9 cellular contexts compared by ENCODE assay signal in the genomic region with DNA sequence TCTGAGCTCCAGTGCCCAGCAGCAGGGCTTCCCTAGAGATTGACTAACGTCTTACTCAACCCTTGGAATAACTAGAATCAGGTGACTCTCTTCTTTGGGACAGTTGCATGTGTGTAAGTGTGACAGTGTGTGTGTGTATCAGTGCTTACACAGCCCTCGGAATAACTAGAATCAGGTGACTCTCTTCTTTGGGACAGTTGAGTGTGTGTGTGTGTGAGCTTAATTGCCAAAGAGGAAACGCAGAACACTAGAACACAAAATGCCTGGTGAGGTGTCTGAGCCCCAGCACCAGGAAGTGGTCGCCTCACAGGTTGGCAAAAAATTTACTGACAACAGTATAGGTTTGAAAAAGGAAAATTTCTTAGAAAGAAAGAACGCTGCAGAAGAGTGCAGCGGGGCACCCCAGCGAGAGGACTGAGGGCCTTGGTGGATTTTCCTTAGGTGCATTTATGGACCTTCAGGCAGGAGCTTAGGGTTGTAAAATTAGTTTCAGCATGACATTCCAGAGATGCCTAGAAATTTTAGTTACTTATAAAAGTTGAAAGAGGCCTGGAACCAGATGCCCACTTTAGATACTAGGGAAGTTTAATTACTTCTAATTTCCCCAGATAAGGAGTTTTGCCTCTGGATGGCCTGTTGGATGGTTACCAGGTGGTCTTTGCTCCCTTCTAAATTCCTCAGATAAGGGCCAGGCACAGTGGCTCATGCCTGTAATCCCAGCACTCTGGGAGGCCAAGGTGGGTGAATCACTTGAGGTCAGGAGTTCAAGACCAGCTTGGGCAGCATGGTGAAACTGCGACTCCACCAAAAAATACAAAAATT. TPM values are rescaled to one million over a fixed set of nuclear protein-coding genes. Genes with fewer than 3 reads are reported as not detected.
DNase-seq lines count a peak whose midpoint lies in the region; ATAC-seq and TF ChIP-seq lines count a peak whose summit lies in the region.
"Had no signal": no experiment of that assay in that cellular context is flagged by ENCODE, and none has a peak within 500 bp of the region (broad histone marks: within the 10 kb centered on the region; RNA-seq: fewer than 3 reads in every experiment).

No MANE protein-coding gene starts in this region.

- CTCF ChIA-PET in Panc1 (lab: Charles Lee): no interaction called here

- peak overlapping the region; percentile 82 for H3K27ac ChIP-seq in Panc1 (ENCODE audit: low read length)

- BruUV-seq in Panc1 (replicated peaks; lab: Mats Ljungman, UMichigan): no TSS peak

- no peaks in the 10 kb centered on the region for H3K9me3 Mint-ChIP-seq in neural crest cell

- in situ Hi-C loops in Panc1 (cut with HindIII; ENCODE audit: low pct_unique_long_range_greater_than_20kb, low sequenced_read_pairs): no loop called here

- H3K4me3 ChIP-seq in Panc1 (ENCODE audit: low read depth in 2 of 2, low read length in 2 of 2): no peak overlapping the region
- no peak overlapping the region for H3K4me3 ChIP-seq in adipocyte (ENCODE audit: low read length)

- no peak overlapping the region for H3K27ac Mint-ChIP-seq in neural crest cell (ENCODE audit: unreplicated experiment)

- DNase-seq in EH (ENCODE audit: low read depth) (peak; percentile 44), Panc1 (ENCODE audit: low read depth, low spot score) (no peak), adipocyte (ENCODE audit: low read depth) (peak; percentile 36), neural crest cell (ENCODE audit: low read depth, low spot score) (no peak), mesenteric fat pad (ENCODE audit: low spot score) (no peak), NCI-H2227 (lab: John Stamatoyannopoulos, UW; ENCODE audit: unreplicated experiment) (no peak)
- DNase-seq: NCI-H1092 had no signal

- POLR2A ChIA-PET in Panc1 (lab: Charles Lee): interaction anchor here (0.5 to 0.8 kb wide), 2 partner anchors 15 to 57 kb away, joined by 3 to 5 read pairs; no protein-coding TSS in a partner anchor

- intact Hi-C loops in Panc1 (cut with micrococcal nuclease; ENCODE audit: unreplicated experiment): no loop called here

- peaks cover 5% of the 10 kb centered on the region for H3K36me3 Mint-ChIP-seq in neural crest cell (ENCODE audit: low read depth)

- H3K4me1 Mint-ChIP-seq in neural crest cell: peaks cover 24% of the 10 kb centered on the region

- H3K36me3 ChIP-seq in Panc1 (ENCODE audit: control insufficient read depth, insufficient read depth, low read length) (peaks cover 1% of the 10 kb centered on the region; the same call in 1 of the 2 replicates), adipocyte (ENCODE audit: control insufficient read depth, insufficient read depth, low read length, severe bottlenecking) (no peaks in the 10 kb centered on the region)

- H3K4me3 Mint-ChIP-seq in neural crest cell: peak overlapping the region; percentile 54

- H3K27me3 ChIP-seq in Panc1 (ENCODE audit: control insufficient read depth, insufficient read depth, low read length) (no peaks in the 10 kb centered on the region), adipocyte (replicated peaks; ENCODE audit: control insufficient read depth, insufficient read depth, low read length) (no peaks in the 10 kb centered on the region)

- H3K4me1 ChIP-seq in Panc1 (ENCODE audit: control insufficient read depth, insufficient read depth, low read length): peaks cover 30% of the 10 kb centered on the region
- H3K4me1 ChIP-seq in adipocyte (ENCODE audit: control insufficient read depth, insufficient read depth, low read length): peaks cover 52% of the 10 kb centered on the region

- TF ChIP-seq CTCF in Panc1 (IDR thresholded peaks at IDR 0.05): no peak
- TF ChIP-seq CTCF in neural crest cell (conservative IDR thresholded peaks at IDR 0.05): no peak

- H3K9me3 ChIP-seq in Panc1 (ENCODE audit: control insufficient read depth, insufficient read depth, low read depth, low read length): no peaks in the 10 kb centered on the region
- no peaks in the 10 kb centered on the region for H3K9me3 ChIP-seq in adipocyte (ENCODE audit: control insufficient read depth, low read length)

- no peaks in the 10 kb centered on the region for H3K27me3 Mint-ChIP-seq in neural crest cell (ENCODE audit: low read depth)

- ATAC-seq in Panc1 (no peak), HG03097 (IDR thresholded peaks at IDR 0.05; ENCODE audit: low FRiP score, unreplicated experiment) (no peak), GM21723 (IDR thresholded peaks at IDR 0.05; ENCODE audit: unreplicated experiment) (no peak)

- no peak overlapping the region for H3K9ac ChIP-seq in adipocyte (ENCODE audit: low read length)

RNA-seq across cellular contexts. Expression of gene WDR82, which starts 3.7 kb away (rescaled TPM):
- total RNA-seq in Panc1 (2021; ENCODE audit: unreplicated experiment) (57.9 TPM), neural crest cell (114 and 119 TPM in 2 replicates), mesenteric fat pad (52.7 TPM)
- polyA plus RNA-seq in Panc1 (2012; ENCODE audit: insufficient read length): 47.0 TPM

RNA-seq across cellular contexts. Expression of gene GLYCTK, which starts 5.4 kb away (rescaled TPM):
- 6.5 TPM for total RNA-seq in Panc1 (2021; ENCODE audit: unreplicated experiment)
- polyA plus RNA-seq in Panc1 (2012; ENCODE audit: insufficient read length): 5.6 TPM
- 6.1 and 9.7 TPM in 2 replicates for total RNA-seq in neural crest cell
- total RNA-seq in mesenteric fat pad: 14.1 TPM

RNA-seq across cellular contexts. Expression of gene DNAH1, which starts 33.9 kb away (rescaled TPM):
- total RNA-seq in Panc1 (2021; ENCODE audit: unreplicated experiment): 2.4 TPM
- 2.4 TPM for polyA plus RNA-seq in Panc1 (2012; ENCODE audit: insufficient read length)
- 2.4 and 3.2 TPM in 2 replicates for total RNA-seq in neural crest cell
- total RNA-seq in mesenteric fat pad: 9.9 TPM

RNA-seq across cellular contexts. Expression of gene PPM1M, which starts 36.6 kb away (rescaled TPM):
- total RNA-seq in Panc1 (2021; ENCODE audit: unreplicated experiment): 9.7 TPM
- polyA plus RNA-seq in Panc1 (2012; ENCODE audit: insufficient read length): 10.7 TPM
- 4.3 and 4.4 TPM in 2 replicates for total RNA-seq in neural crest cell
- 26.8 TPM for total RNA-seq in mesenteric fat pad

RNA-seq across cellular contexts. Expression of gene TWF2, which starts 43.2 kb away (rescaled TPM):
- total RNA-seq in Panc1 (2021; ENCODE audit: unreplicated experiment) (51.9 TPM), neural crest cell (30.7 and 31.7 TPM in 2 replicates), mesenteric fat pad (52.4 TPM)
- polyA plus RNA-seq in Panc1 (2012; ENCODE audit: insufficient read length): 105 TPM

Comparison
In these comparisons a context has a peak if more than half of its experiments do, and no peak if none do; other contexts are left out.
1. DNase-seq: peak in EH (single experiment) and adipocyte (single experiment); none in Panc1 (single experiment), neural crest cell (single experiment), mesenteric fat pad (single experiment) and NCI-H2227 (single experiment).